In the genomic region with DNA sequence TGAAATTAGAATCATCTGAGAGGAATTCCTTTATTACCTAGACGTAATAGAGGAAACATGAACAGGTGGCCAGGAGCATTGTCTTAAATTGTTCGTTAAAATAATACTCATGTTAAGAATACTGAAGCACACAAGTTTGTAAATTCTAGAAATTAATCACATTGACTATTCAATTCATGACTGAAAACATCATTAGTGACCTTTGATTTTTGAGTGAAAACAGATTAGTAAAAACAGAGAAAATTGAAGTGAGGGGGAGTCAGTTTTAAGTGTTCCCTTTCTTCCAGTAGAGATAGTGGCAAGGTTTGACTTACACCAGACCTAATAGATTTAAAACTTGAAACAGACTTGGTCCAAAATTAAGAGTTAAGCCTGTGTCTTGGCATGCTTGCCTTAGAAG, we compare ENCODE assay signal across 8 cellular contexts. TPM values are rescaled to one million over a fixed set of nuclear protein-coding genes. Genes with fewer than 3 reads are reported as not detected.
DNase-seq lines count a peak whose midpoint lies in the region; ATAC-seq and TF ChIP-seq lines count a peak whose summit lies in the region.

No MANE protein-coding gene starts in this region.

- H3K4me2 ChIP-seq in OCI-LY3 (ENCODE audit: low read length), result peak overlapping the region; percentile 80

- H3K36me3 Mint-ChIP-seq in Caco-2 (ENCODE audit: insufficient read depth, unreplicated experiment) (peaks cover 36% of the 10 kb centered on the region), osteocyte (ENCODE audit: unreplicated experiment) (no peaks in the 10 kb centered on the region)

- peak overlapping the region; percentile 98 for H3K9ac ChIP-seq in OCI-LY3 (ENCODE audit: low read length)
- no peak overlapping the region for H3K9ac ChIP-seq in endocrine pancreas (ENCODE audit: control insufficient read depth, insufficient read depth, low read length)

- no peak overlapping the region for H2AFZ ChIP-seq in OCI-LY3 (ENCODE audit: low read depth, low read length)

- CTCF ChIA-PET in Caco-2 (lab: Charles Lee), result interaction anchor here (1.0 to 1.5 kb wide), 2 partner anchors 13 to 49 kb away, joined by 3 to 4 read pairs; no protein-coding TSS in a partner anchor

- H3K4me3 ChIP-seq in Caco-2 (ENCODE audit: low read depth, low read length), result peak overlapping the region; percentile 78
- H3K4me3 ChIP-seq in OCI-LY3 (ENCODE audit: low read length), result peak overlapping the region; percentile 85
- peak overlapping the region; percentile 95 for H3K4me3 ChIP-seq in endocrine pancreas (ENCODE audit: control insufficient read depth, insufficient read depth, low read length)

- H3K4me1 Mint-ChIP-seq in Caco-2 (ENCODE audit: low read depth, unreplicated experiment), result no peaks in the 10 kb centered on the region
- H3K4me1 Mint-ChIP-seq in osteocyte (ENCODE audit: unreplicated experiment), result peaks cover 43% of the 10 kb centered on the region

- intact Hi-C loops in Caco-2 (cut with micrococcal nuclease; ENCODE audit: unreplicated experiment), result no loop called here

- H3K27me3 ChIP-seq in Caco-2 (replicated peaks; ENCODE audit: control insufficient read depth, insufficient read depth, low read length) (no peaks in the 10 kb centered on the region), OCI-LY3 (ENCODE audit: low read depth, low read length) (no peaks in the 10 kb centered on the region), endocrine pancreas (ENCODE audit: control insufficient read depth, insufficient read depth, low read length) (no peaks in the 10 kb centered on the region)

- no peaks in the 10 kb centered on the region for H3K9me3 ChIP-seq in Caco-2
- H3K9me3 ChIP-seq in OCI-LY3 (ENCODE audit: insufficient read depth, low read length), result no peaks in the 10 kb centered on the region
- no peaks in the 10 kb centered on the region for H3K9me3 ChIP-seq in endocrine pancreas (ENCODE audit: control insufficient read depth, low read length)

- H3K79me2 ChIP-seq in OCI-LY3 (ENCODE audit: low read length), result peaks cover 77% of the 10 kb centered on the region

- peak overlapping the region; percentile 99 for H3K4me3 Mint-ChIP-seq in Caco-2 (ENCODE audit: unreplicated experiment)
- peak overlapping the region; percentile 99 for H3K4me3 Mint-ChIP-seq in osteocyte (ENCODE audit: unreplicated experiment)

- H3K27me3 Mint-ChIP-seq in Caco-2 (ENCODE audit: insufficient read depth, unreplicated experiment) (no peaks in the 10 kb centered on the region), osteocyte (ENCODE audit: unreplicated experiment) (no peaks in the 10 kb centered on the region)

- H3K4me1 ChIP-seq in Caco-2 (peaks cover 3% of the 10 kb centered on the region; the same call in 1 of the 2 replicates), OCI-LY3 (ENCODE audit: low read length) (peaks cover 46% of the 10 kb centered on the region), endocrine pancreas (ENCODE audit: control insufficient read depth, insufficient read depth, low read length) (peaks cover 30% of the 10 kb centered on the region)

- TF ChIP-seq CTCF in Caco-2 (IDR thresholded peaks at IDR 0.05; ENCODE audit: insufficient read depth in 1 of 2, low read depth in 1 of 2, low read length in 1 of 2, severe bottlenecking in 1 of 2, unreplicated experiment in 1 of 2) (no peak), OCI-LY3 (IDR thresholded peaks at IDR 0.05; ENCODE audit: low read depth, low read length) (no peak), osteocyte (IDR thresholded peaks at IDR 0.05) (no peak)

- POLR2A ChIA-PET in Caco-2 (lab: Charles Lee), result no interaction called here

- no peaks in the 10 kb centered on the region for H3K36me3 ChIP-seq in Caco-2 (ENCODE audit: control insufficient read depth, insufficient read depth, low read length)
- peaks cover 14% of the 10 kb centered on the region for H3K36me3 ChIP-seq in OCI-LY3 (replicated peaks; ENCODE audit: low read depth, low read length)
- no peaks in the 10 kb centered on the region for H3K36me3 ChIP-seq in endocrine pancreas (ENCODE audit: control insufficient read depth, insufficient read depth, low read length)

- peak overlapping the region; percentile 87; the same call in 1 of the 2 replicates for H3K27ac ChIP-seq in OCI-LY3 (ENCODE audit: low read length)

- BruUV-seq in Caco-2 (replicated peaks; lab: Mats Ljungman, UMichigan), result TSS peak; percentile 40

- ATAC-seq in GM19455 (IDR thresholded peaks at IDR 0.05; ENCODE audit: unreplicated experiment), result no peak
- no peak for ATAC-seq in GM19324 (IDR thresholded peaks at IDR 0.05; ENCODE audit: low FRiP score, unreplicated experiment)
- no peak for ATAC-seq in GM21423 (IDR thresholded peaks at IDR 0.05; ENCODE audit: unreplicated experiment)

- DNase-seq in Caco-2, result no peak
- DNase-seq in osteocyte (ENCODE audit: extremely low spot score, unreplicated experiment), result no peak
- no peak for DNase-seq in NCI-H1092 treated with DMSO at 0.1 percent for 48 hours (lab: John Stamatoyannopoulos, UW)

- H4K20me1 ChIP-seq in OCI-LY3 (ENCODE audit: insufficient read depth, low read length), result peaks cover 55% of the 10 kb centered on the region

- H3K27ac Mint-ChIP-seq in Caco-2 (ENCODE audit: unreplicated experiment) (peak overlapping the region; percentile 99), osteocyte (ENCODE audit: unreplicated experiment) (peak overlapping the region; percentile 99)

- no peaks in the 10 kb centered on the region for H3K9me3 Mint-ChIP-seq in Caco-2 (ENCODE audit: unreplicated experiment)
- H3K9me3 Mint-ChIP-seq in osteocyte (ENCODE audit: unreplicated experiment), result no peaks in the 10 kb centered on the region

RNA-seq across cellular contexts. Expression of gene ZFP91, which starts 1.4 kb away (rescaled TPM):
- total RNA-seq in Caco-2 (2022) (37.5 and 40.6 TPM in 2 replicates), osteocyte (55.4 and 56.7 TPM in 2 replicates)

RNA-seq across cellular contexts. Expression of gene LPXN, which starts 4.7 kb away (rescaled TPM):
- 1.8 and 2.1 TPM in 2 replicates for total RNA-seq in Caco-2 (2022)
- total RNA-seq in osteocyte, result 6.2 and 7.3 TPM in 2 replicates

RNA-seq across cellular contexts. Expression of gene CNTF, which starts 42.2 kb away (rescaled TPM):
- 3.3 and 3.6 TPM in 2 replicates for total RNA-seq in Caco-2 (2022)
- total RNA-seq in osteocyte, result 1.1 and 1.6 TPM in 2 replicates
